25 cellular contexts compared by ENCODE assay signal in genomic region chr14:53183611-53184010, GRCh38. TPM values are rescaled to one million over a fixed set of nuclear protein-coding genes. Genes with fewer than 3 reads are reported as not detected.
DNase-seq lines count a peak whose midpoint lies in the region; FAIRE-seq and TF ChIP-seq lines count a peak whose summit lies in the region.
"Had no signal": no experiment of that assay in that cellular context is flagged by ENCODE, and none has a peak within 500 bp of the region (broad histone marks: within the 10 kb centered on the region; RNA-seq: fewer than 3 reads in every experiment).

No MANE protein-coding gene starts in this region.

- no peaks in the 10 kb centered on the region for H3K4me1 ChIP-seq in MM.1S (ENCODE audit: low read length)
- H3K4me1 ChIP-seq: BLaER1 treated with 17β-estradiol and CSF1 and Interleukin-3, amounts not matched to agents 10 nM and 100 nM had no signal

- peaks cover 41% of the 10 kb centered on the region for H3K4me1 Mint-ChIP-seq in activated CD4-positive, alpha-beta T cell treated with anti-CD3 and anti-CD28 coated beads, Interleukin-2, amount 10 ng/mL, durations not matched to agents 24 days and 14 days
- H3K4me1 Mint-ChIP-seq: brain had no signal

- H3K27ac Mint-ChIP-seq in activated CD4-positive, alpha-beta T cell treated with anti-CD3 and anti-CD28 coated beads, Interleukin-2, amount 10 ng/mL, durations not matched to agents 24 days and 14 days = peak overlapping the region; percentile 48
- H3K27ac Mint-ChIP-seq: activated naive CD8-positive, alpha-beta T cell treated with anti-CD3 and anti-CD28 coated beads for 36 hours; brain; endodermal cell had no signal

- no peak for TF ChIP-seq CTCF in MM.1S (IDR thresholded peaks at IDR 0.05; ENCODE audit: low read length)

- no peaks in the 10 kb centered on the region for H3K79me2 ChIP-seq in MM.1S (ENCODE audit: low read length)

- no peak overlapping the region for H2AFZ ChIP-seq in MM.1S (ENCODE audit: low read length)

- no peaks in the 10 kb centered on the region for H3K36me3 Mint-ChIP-seq in activated CD4-positive, alpha-beta T cell treated with anti-CD3 and anti-CD28 coated beads, Interleukin-2, amount 10 ng/mL, durations not matched to agents 24 days and 14 days (ENCODE audit: low read depth)
- H3K36me3 Mint-ChIP-seq: brain had no signal

- peak; percentile 37 for DNase-seq in activated CD4-positive, alpha-beta T cell treated with anti-CD3 and anti-CD28 coated beads, Interleukin-2, amount 10 ng/mL, durations not matched to agents 24 days and 14 days
- DNase-seq in activated CD4-positive, alpha-beta T cell treated with anti-CD3 and anti-CD28 coated beads, Interleukin-2, amount 50 U/mL, for 4 hours = no peak
- DNase-seq in OCI-M1 (lab: John Stamatoyannopoulos, UW) = peak; percentile 21
- peak; percentile 40 for DNase-seq in fibroblast of peridontal ligament (ENCODE audit: extremely low read depth)
- no peak for DNase-seq in urothelium cell line (ENCODE audit: low spot score)
- DNase-seq in MM.1S = no peak
- no peak for DNase-seq in cardiac septum (ENCODE audit: low spot score)
- DNase-seq in HT-29 (ENCODE audit: low spot score) = no peak
- DNase-seq: activated naive CD8-positive, alpha-beta T cell treated with anti-CD3 and anti-CD28 coated beads for 36 hours; activated T-cell treated with anti-CD3 and anti-CD28 coated beads, Interleukin-2, amount 50 U/mL, for 48 hours; Calu3; endodermal cell; GF-D8; GOT3; left ventricle myocardium superior; NCI-H1417 treated with DMSO at 0.1 percent for 48 hours; NCI-H526; T1000; upper lobe of left lung had no signal

- H3K9me3 Mint-ChIP-seq in activated CD4-positive, alpha-beta T cell treated with anti-CD3 and anti-CD28 coated beads, Interleukin-2, amount 10 ng/mL, durations not matched to agents 24 days and 14 days = peaks cover 7% of the 10 kb centered on the region

- H3K4me3 Mint-ChIP-seq in activated CD4-positive, alpha-beta T cell treated with anti-CD3 and anti-CD28 coated beads, Interleukin-2, amount 10 ng/mL, durations not matched to agents 24 days and 14 days = no peak overlapping the region
- H3K4me3 Mint-ChIP-seq: activated naive CD8-positive, alpha-beta T cell treated with anti-CD3 and anti-CD28 coated beads for 36 hours; brain; endodermal cell had no signal

- H4K20me1 ChIP-seq in MM.1S (ENCODE audit: insufficient read depth, low read length) = no peaks in the 10 kb centered on the region
- H4K20me1 ChIP-seq: BLaER1 treated with 17β-estradiol and CSF1 and Interleukin-3, amounts not matched to agents 10 nM and 100 nM had no signal

- H3K4me2 ChIP-seq in MM.1S (ENCODE audit: low read depth, low read length) = no peak overlapping the region
- H3K4me2 ChIP-seq: BLaER1 treated with 17β-estradiol and CSF1 and Interleukin-3, amounts not matched to agents 10 nM and 100 nM had no signal

- FAIRE-seq in urothelium cell line (lab: Jason Lieb, UNC) = peak; percentile 53
- FAIRE-seq: GM12891, GM19239 had no signal

- no peaks in the 10 kb centered on the region for H3K9me3 ChIP-seq in MM.1S (replicated peaks; ENCODE audit: insufficient read depth, low read length)
- H3K9me3 ChIP-seq: upper lobe of left lung had no signal

- no peak overlapping the region for H3K9ac ChIP-seq in MM.1S (ENCODE audit: low read length)
- H3K9ac ChIP-seq: BLaER1 treated with 17β-estradiol and CSF1 and Interleukin-3, amounts not matched to agents 10 nM and 100 nM had no signal

- H3K9me2 ChIP-seq in MM.1S (replicated peaks; ENCODE audit: insufficient read depth, low read length) = no peaks in the 10 kb centered on the region

- H3K27ac ChIP-seq in MM.1S (ENCODE audit: low read length) = no peak overlapping the region
- H3K27ac ChIP-seq: 22Rv1; BLaER1 treated with 17β-estradiol and CSF1 and Interleukin-3, amounts not matched to agents 10 nM and 100 nM; coronary artery; upper lobe of left lung had no signal

- no peaks in the 10 kb centered on the region for H3K36me3 ChIP-seq in MM.1S (replicated peaks; ENCODE audit: insufficient read depth, low read length)
- H3K36me3 ChIP-seq: BLaER1 treated with 17β-estradiol and CSF1 and Interleukin-3, amounts not matched to agents 10 nM and 100 nM; upper lobe of left lung had no signal

- H3K27me3 ChIP-seq in MM.1S (replicated peaks; ENCODE audit: insufficient read depth, low read length) = no peaks in the 10 kb centered on the region
- H3K27me3 ChIP-seq: BLaER1 treated with 17β-estradiol and CSF1 and Interleukin-3, amounts not matched to agents 10 nM and 100 nM; upper lobe of left lung had no signal

- intact Hi-C loops in activated CD4-positive, alpha-beta T cell treated with anti-CD3 and anti-CD28 coated beads, Interleukin-2, amount 10 ng/mL, durations not matched to agents 24 days and 14 days (cut with micrococcal nuclease) = loop anchor here (10.0 kb wide), 1 partner anchor 359 kb away; no protein-coding TSS in a partner anchor
- intact Hi-C loops in cardiac septum (cut with DNase I) = no loop called here

- no peak overlapping the region for H3K4me3 ChIP-seq in MM.1S (ENCODE audit: low read length)
- H3K4me3 ChIP-seq: BLaER1 treated with 17β-estradiol and CSF1 and Interleukin-3, amounts not matched to agents 10 nM and 100 nM; coronary artery; upper lobe of left lung had no signal

- H3K27me3 Mint-ChIP-seq in activated CD4-positive, alpha-beta T cell treated with anti-CD3 and anti-CD28 coated beads, Interleukin-2, amount 10 ng/mL, durations not matched to agents 24 days and 14 days = peaks cover 2% of the 10 kb centered on the region
- H3K27me3 Mint-ChIP-seq: activated naive CD8-positive, alpha-beta T cell treated with anti-CD3 and anti-CD28 coated beads for 36 hours had no signal

- H3F3A ChIP-seq in MM.1S (ENCODE audit: insufficient read depth, low read length) = no peaks in the 10 kb centered on the region

RNA-seq across cellular contexts. Expression of gene DDHD1, which starts 30.5 kb away (rescaled TPM):
- 67.9 and 70.2 TPM in 2 replicates for total RNA-seq in activated CD4-positive, alpha-beta T cell treated with anti-CD3 and anti-CD28 coated beads, Interleukin-2, amount 10 ng/mL, durations not matched to agents 24 days and 14 days
- 8.3 TPM for total RNA-seq in cardiac septum
- 6.8 and 7.0 TPM in 2 replicates for total RNA-seq in HT-29 (2014; rRNA removed; shearing (Covaris generic))

Comparison
In these comparisons a context has a peak if more than half of its experiments do, and no peak if none do; other contexts are left out.
1. DNase-seq: peak in activated CD4-positive, alpha-beta T cell treated with anti-CD3 and anti-CD28 coated beads, Interleukin-2, amount 10 ng/mL, durations not matched to agents 24 days and 14 days (single experiment), OCI-M1 (single experiment) and fibroblast of peridontal ligament (single experiment); none in activated CD4-positive, alpha-beta T cell treated with anti-CD3 and anti-CD28 coated beads, Interleukin-2, amount 50 U/mL, for 4 hours (0 of 2), urothelium cell line (single experiment), MM.1S (single experiment), cardiac septum (single experiment) and HT-29 (single experiment).